Comparison of ENCODE assay signal across 8 cellular contexts in genomic region chr5:139847790-139848507, GRCh38. TPM values are rescaled to one million over a fixed set of nuclear protein-coding genes. Genes with fewer than 3 reads are reported as not detected.
DNase-seq lines count a peak whose midpoint lies in the region; ATAC-seq and TF ChIP-seq lines count a peak whose summit lies in the region.

No MANE protein-coding gene starts in this region.

- peaks cover 24% of the 10 kb centered on the region for H3K27me3 Mint-ChIP-seq in T-helper 17 cell

- H3K27ac ChIP-seq in ascending aorta: peak overlapping the region; percentile 82 to 95
- no peak overlapping the region for H3K27ac ChIP-seq in iPS DF 6.9 (ENCODE audit: low read length)

- H3K4me3 ChIP-seq in ascending aorta: peak overlapping the region; percentile 88 to 90
- peak overlapping the region; percentile 48; the same call in 1 of the 2 replicates for H3K4me3 ChIP-seq in iPS DF 6.9 (ENCODE audit: low read length)
- peak overlapping the region; percentile 40 for H3K4me3 ChIP-seq in skeletal muscle cell (ENCODE audit: low read depth, low read length)

- peaks cover 5% of the 10 kb centered on the region for H3K36me3 Mint-ChIP-seq in T-helper 17 cell (ENCODE audit: low read depth)

- no CpG with 5 or more reads among the region's 107 CpGs for WGBS in iPS DF 6.9 (ENCODE audit: insufficient coverage, insufficient read length)

- no peak overlapping the region for H3K27ac Mint-ChIP-seq in T-helper 17 cell

- intact Hi-C loops in ascending aorta (cut with DNase I): loop anchor here (1.0 to 5.0 kb wide), 2 partner anchors 60 to 211 kb away; no protein-coding TSS in a partner anchor

- peaks cover 0 to 11% of the 10 kb centered on the region in 2 donors for H3K4me1 ChIP-seq in ascending aorta
- H3K4me1 ChIP-seq in iPS DF 6.9 (ENCODE audit: control insufficient read depth, insufficient read depth, low read length): no peaks in the 10 kb centered on the region

- TF ChIP-seq CTCF in ascending aorta (IDR thresholded peaks at IDR 0.05): peak in 1 of 3 experiments; percentile 32

- ATAC-seq in HG03135 (IDR thresholded peaks at IDR 0.05; ENCODE audit: unreplicated experiment): peak; percentile 78
- peak; percentile 90 for ATAC-seq in T-helper 17 cell

- H3K9me3 ChIP-seq in T-helper 17 cell (ENCODE audit: control insufficient read depth, low read length, poor library complexity, severe bottlenecking) (no peaks in the 10 kb centered on the region), ascending aorta (no peaks in the 10 kb centered on the region), iPS DF 6.9 (ENCODE audit: control insufficient read depth, insufficient read depth, low read length) (no peaks in the 10 kb centered on the region)

- H3K36me3 ChIP-seq in ascending aorta (no peaks in the 10 kb centered on the region), iPS DF 6.9 (ENCODE audit: control insufficient read depth, insufficient read depth, low read length) (no peaks in the 10 kb centered on the region)

- peaks cover 20% of the 10 kb centered on the region for H3K4me1 Mint-ChIP-seq in T-helper 17 cell

- peak overlapping the region; percentile 87 for H3K4me3 Mint-ChIP-seq in T-helper 17 cell

- DNase-seq in NCI-H2081 (lab: John Stamatoyannopoulos, UW): peak; percentile 32 to 56
- DNase-seq in NCI-H2081 treated with DMSO at 0.1 percent for 48 hours (lab: John Stamatoyannopoulos, UW): no peak
- peak; percentile 57 to 73 (median 68) for DNase-seq in T-helper 17 cell
- DNase-seq in ascending aorta (ENCODE audit: low spot score in 2 of 2): peak in 1 of 2 donors; percentile 81
- no peak for DNase-seq in iPS DF 6.9 (ENCODE audit: low read depth, low spot score)
- no peak for DNase-seq in skeletal muscle cell (ENCODE audit: low read depth)
- DNase-seq in HUDEP-2 (lab: John Stamatoyannopoulos, UW; ENCODE audit: unreplicated experiment in 76 of 76): no peak

- H3K27me3 ChIP-seq in ascending aorta: no peaks in the 10 kb centered on the region
- peaks cover 18% of the 10 kb centered on the region for H3K27me3 ChIP-seq in iPS DF 6.9 (ENCODE audit: control insufficient read depth, insufficient read depth, low read length)

RNA-seq across cellular contexts. Expression of gene PSD2, which starts 52.3 kb away (rescaled TPM):
- under 1 TPM in 1 of 2 donors, not detected in 1; 0.07 TPM for total RNA-seq in T-helper 17 cell
- total RNA-seq in ascending aorta: not detected

Comparison
In these comparisons a context has a peak if more than half of its experiments do, and no peak if none do; other contexts are left out.
1. DNase-seq: peak in NCI-H2081 (2 of 2) and T-helper 17 cell (3 of 3); none in NCI-H2081 treated with DMSO at 0.1 percent for 48 hours (single experiment), iPS DF 6.9 (single experiment), skeletal muscle cell (single experiment) and HUDEP-2 (0 of 76).
2. Peak in every context shown above with its lines, with median percentiles within 50 percentile points of each other: H3K4me3 ChIP-seq.